ENCODE assay signal across 23 cellular contexts in genomic region chr5:39800202-39800601, GRCh38.
DNase-seq lines count a peak whose midpoint lies in the region; ATAC-seq, FAIRE-seq and TF ChIP-seq lines count a peak whose summit lies in the region.
"Had no signal": no experiment of that assay in that cellular context is flagged by ENCODE, and none has a peak within 500 bp of the region (broad histone marks: within the 10 kb centered on the region; RNA-seq: fewer than 3 reads in every experiment).

No MANE protein-coding gene starts in this region.

- no peaks in the 10 kb centered on the region for H3K27me3 Mint-ChIP-seq in neural progenitor cell (ENCODE audit: insufficient read depth, low read depth)

- DNase-seq in Daoy (ENCODE audit: low read depth) (peak; percentile 3), astrocyte of the spinal cord (ENCODE audit: low read depth, low spot score) (peak; percentile 21), neural progenitor cell (ENCODE audit: low spot score) (peak; percentile 39), DMS 273 treated with DMSO at 0.1 percent for 48 hours (lab: John Stamatoyannopoulos, UW) (no peak), small intestine (no peak)
- DNase-seq: 8988T; Caco-2; CD4-positive, alpha-beta memory T cell; DND-41; IMR-90; NCI-H1092 treated with DMSO at 0.1 percent for 48 hours; NCI-H1436 treated with DMSO at 0.1 percent for 48 hours; NCI-H1930; NCI-H226; NCI-H510A treated with DMSO at 0.1 percent for 48 hours; NCI-H82; Peyer's patch had no signal

- H3K9ac ChIP-seq in HUES48 (ENCODE audit: low read depth, low read length) (no peak overlapping the region), neural progenitor cell (no peak overlapping the region)
- H3K9ac ChIP-seq: BLaER1 treated with 17β-estradiol and CSF1 and Interleukin-3, amounts not matched to agents 10 nM and 100 nM; KMS-11 had no signal

- no peaks in the 10 kb centered on the region for H3K36me3 Mint-ChIP-seq in neural progenitor cell
- H3K36me3 Mint-ChIP-seq: CD4-positive, alpha-beta memory T cell had no signal

- TF ChIP-seq CTCF in astrocyte of the spinal cord (IDR thresholded peaks at IDR 0.05; ENCODE audit: low read depth, low read length), result no peak
- TF ChIP-seq CTCF in neural progenitor cell (IDR thresholded peaks at IDR 0.05), result no peak

- ATAC-seq in HG02852 (IDR thresholded peaks at IDR 0.05; ENCODE audit: unreplicated experiment), result no peak
- no peak for ATAC-seq in GM18873 (IDR thresholded peaks at IDR 0.05; ENCODE audit: low FRiP score, unreplicated experiment)

- no peaks in the 10 kb centered on the region for H3F3A ChIP-seq in neural progenitor cell (ENCODE audit: low read depth)

- WGBS in small intestine, 3 donors, result 58 to 60% (median 60%) methylated on average over 3 of the region's 3 CpGs

- in situ Hi-C loops in astrocyte of the spinal cord (cut with HindIII; ENCODE audit: low sequenced_read_pairs), result no loop called here

- no peaks in the 10 kb centered on the region for H3K9me3 ChIP-seq in HUES48 (ENCODE audit: control insufficient read depth, insufficient read depth, low read length)
- no peaks in the 10 kb centered on the region for H3K9me3 ChIP-seq in neural progenitor cell (ENCODE audit: low read depth)
- H3K9me3 ChIP-seq in small intestine (ENCODE audit: control insufficient read depth, low read depth), result no peaks in the 10 kb centered on the region
- H3K9me3 ChIP-seq: BLaER1 treated with 17β-estradiol and CSF1 and Interleukin-3, amounts not matched to agents 10 nM and 100 nM; Caco-2; Peyer's patch had no signal

- H3K4me1 ChIP-seq in HUES48 (ENCODE audit: control insufficient read depth, insufficient read depth, low read length), result peaks cover 15% of the 10 kb centered on the region
- peaks cover 6% of the 10 kb centered on the region for H3K4me1 ChIP-seq in neural progenitor cell
- no peaks in the 10 kb centered on the region for H3K4me1 ChIP-seq in small intestine (ENCODE audit: control insufficient read depth in 2 of 2, insufficient read depth in 1 of 2, low read depth in 1 of 2, low read length in 1 of 2)
- H3K4me1 ChIP-seq: Caco-2, Peyer's patch had no signal

- H3K27ac ChIP-seq in HUES48 (ENCODE audit: low read depth, low read length) (peak overlapping the region; percentile 50), neural progenitor cell (no peak overlapping the region), small intestine (ENCODE audit: low read depth in 1 of 2, low read length in 1 of 2) (no peak overlapping the region)
- H3K27ac ChIP-seq: BLaER1 treated with 17β-estradiol and CSF1 and Interleukin-3, amounts not matched to agents 10 nM and 100 nM; KMS-11; Peyer's patch had no signal

- H3K9me3 Mint-ChIP-seq in neural progenitor cell, result no peaks in the 10 kb centered on the region
- H3K9me3 Mint-ChIP-seq: CD4-positive, alpha-beta memory T cell had no signal

- H3K4me1 Mint-ChIP-seq in neural progenitor cell, result peaks cover 19% of the 10 kb centered on the region
- H3K4me1 Mint-ChIP-seq: CD4-positive, alpha-beta memory T cell had no signal

- H3K4me3 ChIP-seq in HUES48 (ENCODE audit: low read depth, low read length), result no peak overlapping the region; the same call in 1 of the 2 replicates
- no peak overlapping the region for H3K4me3 ChIP-seq in astrocyte of the spinal cord (ENCODE audit: low read depth, low read length)
- H3K4me3 ChIP-seq in neural progenitor cell, result no peak overlapping the region
- H3K4me3 ChIP-seq in small intestine (ENCODE audit: low read depth in 1 of 2, low read length in 2 of 2), result no peak overlapping the region
- H3K4me3 ChIP-seq: BLaER1 treated with 17β-estradiol and CSF1 and Interleukin-3, amounts not matched to agents 10 nM and 100 nM; Peyer's patch had no signal

- no peak overlapping the region for H3K4me3 Mint-ChIP-seq in neural progenitor cell
- H3K4me3 Mint-ChIP-seq: CD4-positive, alpha-beta memory T cell had no signal

- no peak overlapping the region for H2AFZ ChIP-seq in neural progenitor cell (replicated peaks)

- H3K36me3 ChIP-seq in HUES48 (ENCODE audit: control insufficient read depth, insufficient read depth, low read length), result no peaks in the 10 kb centered on the region
- no peaks in the 10 kb centered on the region for H3K36me3 ChIP-seq in neural progenitor cell
- H3K36me3 ChIP-seq in small intestine (ENCODE audit: control insufficient read depth in 2 of 2, insufficient read depth in 2 of 2, low read length in 2 of 2), result no peaks in the 10 kb centered on the region
- H3K36me3 ChIP-seq: BLaER1 treated with 17β-estradiol and CSF1 and Interleukin-3, amounts not matched to agents 10 nM and 100 nM; Peyer's patch had no signal

- H3K4me2 ChIP-seq in neural progenitor cell, result peak overlapping the region; percentile 7
- H3K4me2 ChIP-seq: BLaER1 treated with 17β-estradiol and CSF1 and Interleukin-3, amounts not matched to agents 10 nM and 100 nM; KMS-11 had no signal

- no peaks in the 10 kb centered on the region for H3K27me3 ChIP-seq in HUES48 (ENCODE audit: control insufficient read depth, insufficient read depth, low read length)
- H3K27me3 ChIP-seq in neural progenitor cell, result no peaks in the 10 kb centered on the region
- no peaks in the 10 kb centered on the region for H3K27me3 ChIP-seq in small intestine (ENCODE audit: control insufficient read depth in 2 of 2, insufficient read depth in 2 of 2, low read length in 2 of 2)
- H3K27me3 ChIP-seq: BLaER1 treated with 17β-estradiol and CSF1 and Interleukin-3, amounts not matched to agents 10 nM and 100 nM; Peyer's patch had no signal

- no peaks in the 10 kb centered on the region for H4K20me1 ChIP-seq in neural progenitor cell (ENCODE audit: low read depth)
- H4K20me1 ChIP-seq: BLaER1 treated with 17β-estradiol and CSF1 and Interleukin-3, amounts not matched to agents 10 nM and 100 nM had no signal

- no peaks in the 10 kb centered on the region for H3K79me2 ChIP-seq in neural progenitor cell (ENCODE audit: low read depth)

- H3K27ac Mint-ChIP-seq in neural progenitor cell, result peak overlapping the region; percentile 77
- H3K27ac Mint-ChIP-seq: CD4-positive, alpha-beta memory T cell had no signal

- no peak for FAIRE-seq in small intestine (lab: Jason Lieb, UNC)
- FAIRE-seq: GM12891 had no signal

Comparison
In these comparisons a context has a peak if more than half of its experiments do, and no peak if none do; other contexts are left out.
1. DNase-seq: peak in Daoy (single experiment), astrocyte of the spinal cord (single experiment) and neural progenitor cell (single experiment); none in DMS 273 treated with DMSO at 0.1 percent for 48 hours (single experiment) and small intestine (single experiment).